In the genomic region with DNA sequence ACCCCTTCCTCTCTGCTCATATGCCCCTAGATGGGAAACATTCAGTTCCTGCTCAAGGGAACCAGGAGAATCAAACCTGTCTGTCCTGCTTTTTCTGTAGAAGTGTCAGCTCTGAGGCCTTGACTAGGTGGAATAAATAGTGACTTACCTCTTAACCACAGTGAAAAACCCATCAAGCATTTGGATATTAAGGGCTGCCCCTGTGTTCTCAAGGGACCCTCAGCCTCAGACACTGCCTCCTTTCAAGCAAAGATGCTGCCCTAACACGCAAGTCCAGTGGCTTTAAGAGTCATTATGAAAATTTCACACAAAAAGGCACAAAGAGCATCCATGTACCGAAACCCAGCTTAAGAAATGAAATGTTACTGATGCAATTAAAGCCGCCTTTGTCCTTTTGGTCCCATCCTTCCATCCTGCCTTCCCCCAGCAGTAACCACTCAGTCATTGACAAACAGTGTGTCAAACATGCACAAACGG, we compare ENCODE assay signal across 13 cellular contexts.
DNase-seq lines count a peak whose midpoint lies in the region; ATAC-seq, FAIRE-seq and TF ChIP-seq lines count a peak whose summit lies in the region.
"Had no signal": no experiment of that assay in that cellular context is flagged by ENCODE, and none has a peak within 500 bp of the region (broad histone marks: within the 10 kb centered on the region; RNA-seq: fewer than 3 reads in every experiment).

No MANE protein-coding gene starts in this region.

- no peak overlapping the region for H4K8ac ChIP-seq in neuronal stem cell (ENCODE audit: low read depth, low read length)

- no TSS peak for BruUV-seq in OCI-LY7 (replicated peaks; lab: Mats Ljungman, UMichigan)
- BruUV-seq in HepG2 (replicated peaks; lab: Mats Ljungman, UMichigan), result no TSS peak

- H3K79me1 ChIP-seq in neuronal stem cell (ENCODE audit: low read depth, low read length), result peaks cover 2% of the 10 kb centered on the region

- POLR2A ChIA-PET in OCI-LY7 (lab: Charles Lee), result no interaction called here
- POLR2A ChIA-PET in HepG2 (lab: Yijun Ruan, JAX), result no interaction called here

- H3K4ac ChIP-seq in neuronal stem cell (ENCODE audit: low read length), result no peak overlapping the region

- H3K4me2 ChIP-seq in OCI-LY7 (ENCODE audit: low read length) (peak overlapping the region; percentile 45), neuronal stem cell (ENCODE audit: insufficient read depth, low read length, poor library complexity, severe bottlenecking) (no peak overlapping the region), HepG2 (ENCODE audit: low read depth, low read length) (no peak overlapping the region)

- in situ Hi-C loops in HepG2 (cut with HindIII; ENCODE audit: extremely low pct_ligation_motif_present, low pct_unique_long_range_greater_than_20kb), result no loop called here

- WGBS in neuronal stem cell (ENCODE audit: extremely low coverage in 2 of 2, insufficient read length in 2 of 2, insufficient replicate concordance in 1 of 2), 2 donors, result no CpG with 5 or more reads among the region's 4 CpGs
- WGBS in HepG2 (ENCODE audit: low lambda C conversion rate), result 68% methylated on average over 4 of the region's 4 CpGs

- CTCF ChIA-PET in OCI-LY7 (lab: Charles Lee; ENCODE audit: unreplicated experiment), result no interaction called here
- CTCF ChIA-PET in HepG2 (lab: Yijun Ruan, JAX; ENCODE audit: low intra/inter-chr PET ratio, low total read pairs), result no interaction called here

- no peak overlapping the region for H2AK5ac ChIP-seq in neuronal stem cell (ENCODE audit: low read depth, low read length)

- no peaks in the 10 kb centered on the region for H3K36me3 ChIP-seq in OCI-LY7 (ENCODE audit: insufficient read depth, low read length)
- H3K36me3 ChIP-seq in neuronal stem cell (replicated peaks in 1 of 2; ENCODE audit: control insufficient read depth in 2 of 2, insufficient read depth in 2 of 2, low read length in 2 of 2), result no peaks in the 10 kb centered on the region
- H3K36me3 ChIP-seq in HepG2 (replicated peaks in 1 of 2; ENCODE audit: control insufficient read depth in 1 of 2, insufficient read depth in 2 of 2, low read length in 2 of 2), result no peaks in the 10 kb centered on the region
- H3K36me3 ChIP-seq: cardiac muscle cell had no signal

- no peak overlapping the region for H2AFZ ChIP-seq in OCI-LY7 (ENCODE audit: low read length)
- H2AFZ ChIP-seq in neuronal stem cell (ENCODE audit: low read length), result no peak overlapping the region
- no peak overlapping the region for H2AFZ ChIP-seq in HepG2 (ENCODE audit: low read length)

- H2BK15ac ChIP-seq in neuronal stem cell (ENCODE audit: low read length), result no peak overlapping the region

- no peaks in the 10 kb centered on the region for H3K9me3 ChIP-seq in OCI-LY7 (ENCODE audit: low read length)
- no peaks in the 10 kb centered on the region for H3K9me3 ChIP-seq in neuronal stem cell (replicated peaks in 1 of 2; ENCODE audit: control insufficient read depth in 2 of 2, insufficient read depth in 1 of 2, low read depth in 1 of 2, low read length in 2 of 2)
- no peaks in the 10 kb centered on the region for H3K9me3 ChIP-seq in HepG2 (ENCODE audit: low read length)

- DNase-seq in GM12892 (ENCODE audit: insufficient read length) (no peak), OCI-LY7 (ENCODE audit: low spot score) (no peak), neuronal stem cell (ENCODE audit: low spot score) (no peak), HepG2 (ENCODE audit: low spot score) (no peak), medulla oblongata (ENCODE audit: extremely low spot score) (no peak), putamen (ENCODE audit: low spot score) (no peak)
- DNase-seq: natural killer cell; NCI-H1092; NCI-H510A treated with DMSO at 0.1 percent for 48 hours; stimulated activated naive CD8-positive, alpha-beta T cell treated with anti-CD3 and anti-CD28 coated beads, Interleukin-15, Interleukin-2, amounts not matched to agents 100 U/mL and 50 U/mL, for 24 hours had no signal

- peak; percentile 84 for FAIRE-seq in GM12892 (lab: Jason Lieb, UNC)
- no peak for FAIRE-seq in HepG2 (lab: Jason Lieb, UNC)

- no peak overlapping the region for H3K4me3 ChIP-seq in OCI-LY7 (ENCODE audit: low read depth, low read length, poor library complexity, severe bottlenecking)
- H3K4me3 ChIP-seq in neuronal stem cell (ENCODE audit: low read length in 2 of 2), result no peak overlapping the region
- no peak overlapping the region for H3K4me3 ChIP-seq in HepG2 (replicated peaks in 1 of 3; ENCODE audit: insufficient read depth in 1 of 3, low read depth in 2 of 3, low read length in 3 of 3)
- H3K4me3 ChIP-seq: cardiac muscle cell had no signal

- no peak overlapping the region for H3K23ac ChIP-seq in neuronal stem cell (ENCODE audit: low read depth, low read length, poor library complexity)

- TF ChIP-seq POLR2A in GM12892 (IDR thresholded peaks at IDR 0.05; ENCODE audit: low read depth, low read length), result peak; percentile 56
- TF ChIP-seq POLR2A in HepG2 (IDR thresholded peaks at IDR 0.05; ENCODE audit: insufficient read depth in 1 of 2, low read depth in 2 of 2, low read length in 2 of 2), result no peak

- H3K27me3 ChIP-seq in neuronal stem cell (ENCODE audit: control insufficient read depth in 3 of 3, insufficient read depth in 3 of 3, low read depth in 1 of 3, low read length in 3 of 3) (no peaks in the 10 kb centered on the region), HepG2 (ENCODE audit: control insufficient read depth in 1 of 2, insufficient read depth in 2 of 2, low read length in 2 of 2) (no peaks in the 10 kb centered on the region)
- H3K27me3 ChIP-seq: cardiac muscle cell had no signal

- H4K91ac ChIP-seq in neuronal stem cell (ENCODE audit: low read depth, low read length, poor library complexity), result no peak overlapping the region

- no peak for TF ChIP-seq RAD21 in HepG2 (CRISPR knock-in tag; IDR thresholded peaks at IDR 0.05)

- H3K27ac ChIP-seq in OCI-LY7 (ENCODE audit: low read depth, low read length, poor library complexity, severe bottlenecking) (no peak overlapping the region), neuronal stem cell (replicated peaks; ENCODE audit: low read length) (no peak overlapping the region), HepG2 (ENCODE audit: extremely low read length, insufficient read depth, low read length) (no peak overlapping the region)
- H3K27ac ChIP-seq: cardiac muscle cell had no signal

- H3K9me2 ChIP-seq in OCI-LY7 (ENCODE audit: insufficient read depth, low read length), result no peaks in the 10 kb centered on the region

- no peak for TF ChIP-seq CTCF in OCI-LY7 (conservative IDR thresholded peaks at IDR 0.05; ENCODE audit: low read length)
- TF ChIP-seq CTCF in HepG2 (CRISPR knock-in tag; IDR thresholded peaks at IDR 0.05), result no peak

- H2BK120ac ChIP-seq in neuronal stem cell (ENCODE audit: low read depth, low read length), result no peak overlapping the region

- intact Hi-C loops in OCI-LY7 (cut with micrococcal nuclease; ENCODE audit: unreplicated experiment), result no loop called here
- intact Hi-C loops in HepG2 (cut with micrococcal nuclease; ENCODE audit: unreplicated experiment), result no loop called here

- H3K9ac ChIP-seq in neuronal stem cell (ENCODE audit: low read depth, low read length, poor library complexity), result no peak overlapping the region
- H3K9ac ChIP-seq in HepG2 (ENCODE audit: insufficient read depth, low read depth, low read length), result no peak overlapping the region

- ATAC-seq in GM21737 (IDR thresholded peaks at IDR 0.05; ENCODE audit: unreplicated experiment), result peak; percentile 42
- ATAC-seq in HepG2, result no peak
- no peak for ATAC-seq in GM18867 (IDR thresholded peaks at IDR 0.05; ENCODE audit: unreplicated experiment)
- ATAC-seq: natural killer cell had no signal

- no peak overlapping the region for H3K14ac ChIP-seq in neuronal stem cell (ENCODE audit: low read length)

- no peak overlapping the region for H2BK12ac ChIP-seq in neuronal stem cell (ENCODE audit: low read length)

- H2BK5ac ChIP-seq in neuronal stem cell (ENCODE audit: low read length), result no peak overlapping the region

- H3K4me1 ChIP-seq in OCI-LY7 (ENCODE audit: insufficient read depth, low read length, poor library complexity, severe bottlenecking) (peaks cover 52% of the 10 kb centered on the region), neuronal stem cell (ENCODE audit: control insufficient read depth in 2 of 2, insufficient read depth in 1 of 2, low read depth in 1 of 2, low read length in 2 of 2) (peaks cover 10 to 18% of the 10 kb centered on the region in 2 donors), HepG2 (ENCODE audit: insufficient read depth, low read length) (no peaks in the 10 kb centered on the region)

- no peaks in the 10 kb centered on the region for H4K20me1 ChIP-seq in OCI-LY7 (ENCODE audit: insufficient read depth, low read length)
- no peaks in the 10 kb centered on the region for H4K20me1 ChIP-seq in HepG2 (ENCODE audit: insufficient read depth, low read length)

- no peak for TF ChIP-seq EP300 in HepG2 (IDR thresholded peaks at IDR 0.05; ENCODE audit: low read depth in 2 of 2, low read length in 2 of 2)
- no peak for TF ChIP-seq EP300 in HepG2 (CRISPR knock-in tag; IDR thresholded peaks at IDR 0.05; ENCODE audit: borderline replicate concordance)

- H3K79me2 ChIP-seq in OCI-LY7 (ENCODE audit: insufficient read depth, low read depth, low read length), result no peaks in the 10 kb centered on the region
- H3K79me2 ChIP-seq in HepG2 (ENCODE audit: insufficient read depth, low read length), result no peaks in the 10 kb centered on the region

- peak overlapping the region; percentile 75 for H3K18ac ChIP-seq in neuronal stem cell (ENCODE audit: low read length)

TF ChIP-seq in HepG2, 621 proteins besides CTCF, POLR2A, EP300 and RAD21:
- no peak for TF ChIP-seq ZNF883 (CRISPR knock-in tag; IDR thresholded peaks at IDR 0.05; ENCODE audit: not compliant biosample characterization)
- no peak for TF ChIP-seq DNMT1 (CRISPR knock-in tag; IDR thresholded peaks at IDR 0.05)
